8 cellular contexts compared by ENCODE assay signal in the genomic region with DNA sequence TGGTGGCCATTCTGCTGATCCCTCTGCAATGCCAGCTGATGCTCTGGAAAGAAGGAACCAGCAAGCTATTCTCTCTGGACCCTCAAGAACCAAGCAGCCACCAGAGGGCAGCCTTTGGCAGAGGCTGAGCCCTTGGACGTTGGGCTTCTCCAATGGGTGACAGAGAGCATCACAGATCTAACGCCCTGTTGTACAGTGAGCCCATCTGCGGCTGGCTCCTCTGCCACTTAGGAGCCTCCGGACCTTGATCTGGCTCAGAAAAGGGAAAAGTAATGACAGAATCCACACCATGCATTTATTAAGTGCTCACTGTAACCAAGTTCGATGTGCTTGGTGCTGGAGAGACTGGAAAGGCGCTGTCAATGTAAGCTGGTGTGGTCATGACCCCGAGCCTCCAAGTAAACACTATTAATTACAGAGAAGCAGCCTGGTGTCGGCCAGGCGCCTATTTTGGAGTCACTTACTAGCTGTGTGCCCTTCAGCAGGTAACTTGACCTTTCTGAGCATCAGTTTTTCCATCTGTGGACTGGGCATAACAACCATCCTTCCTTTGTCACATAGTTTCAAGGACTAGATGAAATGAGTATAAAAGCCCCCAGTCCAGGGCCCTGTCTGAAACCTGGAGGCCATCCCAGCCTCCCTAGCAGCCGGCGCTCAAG. TPM values are rescaled to one million over a fixed set of nuclear protein-coding genes. Genes with fewer than 3 reads are reported as not detected.
A peak's percentile ranks its signal among the peaks of the same experiment; 100 is the strongest.
DNase-seq lines count a peak whose midpoint lies in the region; ATAC-seq and TF ChIP-seq lines count a peak whose summit lies in the region.

No MANE protein-coding gene starts in this region.

- H3K36me3 ChIP-seq in adipocyte (ENCODE audit: control insufficient read depth, insufficient read depth, low read length, severe bottlenecking) = peaks cover 55% of the 10 kb centered on the region
- H3K36me3 ChIP-seq in heart right ventricle = peaks cover 0 to 100% (median 26%) of the 10 kb centered on the region in 9 donors
- peaks cover 2 to 3% of the 10 kb centered on the region in 2 donors for H3K36me3 ChIP-seq in aorta (ENCODE audit: control insufficient read depth in 1 of 2, insufficient read depth in 2 of 2, low read length in 1 of 2)

- H3K4me3 ChIP-seq in adipocyte (ENCODE audit: low read length) (no peak overlapping the region), heart right ventricle (no peak overlapping the region), aorta (ENCODE audit: low read length in 2 of 2) (no peak overlapping the region)

- DNase-seq in NCI-H187 (lab: John Stamatoyannopoulos, UW) (peak; percentile 33 to 41), T-helper 1 cell (peak; percentile 58 to 80 (median 67)), adipocyte (ENCODE audit: low read depth) (peak; percentile 94), heart right ventricle (peak; percentile 88 to 89), renal cortical epithelial cell (ENCODE audit: low read depth) (peak; percentile 71), aorta (peak; percentile 94 to 97)

- H3K9ac ChIP-seq in adipocyte (ENCODE audit: low read length) = no peak overlapping the region

- H3K27me3 ChIP-seq in adipocyte (replicated peaks; ENCODE audit: control insufficient read depth, insufficient read depth, low read length) (no peaks in the 10 kb centered on the region), heart right ventricle (no peaks in the 10 kb centered on the region), aorta (ENCODE audit: control insufficient read depth in 1 of 2, insufficient read depth in 2 of 2, low read length in 1 of 2) (no peaks in the 10 kb centered on the region)

- peaks cover 27% of the 10 kb centered on the region for H3K4me1 ChIP-seq in adipocyte (ENCODE audit: control insufficient read depth, insufficient read depth, low read length)
- H3K4me1 ChIP-seq in heart right ventricle = peaks cover 6 to 43% (median 26%) of the 10 kb centered on the region in 9 donors
- H3K4me1 ChIP-seq in aorta (ENCODE audit: control insufficient read depth in 1 of 2, insufficient read depth in 2 of 2, low read length in 2 of 2) = no peaks in the 10 kb centered on the region

- H3K9me3 ChIP-seq in adipocyte (ENCODE audit: control insufficient read depth, low read length) = no peaks in the 10 kb centered on the region
- no peaks in the 10 kb centered on the region for H3K9me3 ChIP-seq in heart right ventricle
- H3K9me3 ChIP-seq in aorta (ENCODE audit: control insufficient read depth, low read length) = no peaks in the 10 kb centered on the region

- intact Hi-C loops in heart right ventricle (cut with DNase I) (loop anchor here (1.0 to 10.0 kb wide), 10 partner anchors 77 to 409 kb away; partner anchors contain the start of gene RAP1GAP (in 1 of the 10)), aorta (cut with DNase I) (loop anchor here (1.0 to 2.0 kb wide), 3 partner anchors 79 to 113 kb away; no protein-coding TSS in a partner anchor)

- TF ChIP-seq CTCF in GM12872 (IDR thresholded peaks at IDR 0.05; ENCODE audit: insufficient read depth, low read depth, low read length) (peak; percentile 92), heart right ventricle (IDR thresholded peaks at IDR 0.05) (peak; percentile 70 to 95 (median 89))

- WGBS in heart right ventricle, 2 donors = 58% methylated on average over 11 of the region's 11 CpGs
- WGBS in aorta, 2 donors = 46 to 52% methylated on average over 11 of the region's 11 CpGs

- ATAC-seq in heart right ventricle (peak; percentile 78 to 90 (median 89)), aorta (ENCODE audit: low FRiP score) (peak; percentile 88), GM18498 (IDR thresholded peaks at IDR 0.05; ENCODE audit: unreplicated experiment) (no peak)

- peak overlapping the region in 7 of 10 donors; percentile 9 to 66 (median 50) for H3K27ac ChIP-seq in heart right ventricle
- peak overlapping the region; percentile 58 to 66 for H3K27ac ChIP-seq in aorta (ENCODE audit: low read depth in 1 of 2, low read length in 2 of 2)

RNA-seq across cellular contexts. Expression of gene ECE1, which starts 34.9 kb away (rescaled TPM):
- total RNA-seq in heart right ventricle = 10 to 100 TPM; 30.6 to 81.8 (median 53.1) TPM
- polyA plus RNA-seq in heart right ventricle = 10 to 100 TPM; 41.4 to 44.7 TPM
- total RNA-seq in renal cortical epithelial cell = 122 and 191 TPM in 2 replicates
- 100 to 1,000 TPM; 135 to 155 TPM for total RNA-seq in aorta
- polyA plus RNA-seq in aorta = 100 to 1,000 TPM in 1 of 2 donors, 10 to 100 TPM in 1; 12.1 to 112 TPM

Comparison
In these comparisons a context has a peak if more than half of its experiments do, and no peak if none do; other contexts are left out.
1. DNase-seq: peak in every context shown above with its lines; median percentile 96 in aorta; 94 in adipocyte; 88 in heart right ventricle; 71 in renal cortical epithelial cell; 67 in T-helper 1 cell; 37 in NCI-H187.